Comparison of ENCODE assay signal across 27 cellular contexts in genomic region chr2:32456808-32457207, GRCh38.
DNase-seq lines count a peak whose midpoint lies in the region; ATAC-seq, FAIRE-seq and TF ChIP-seq lines count a peak whose summit lies in the region.
"Had no signal": no experiment of that assay in that cellular context is flagged by ENCODE, and none has a peak within 500 bp of the region (broad histone marks: within the 10 kb centered on the region; RNA-seq: fewer than 3 reads in every experiment).

No MANE protein-coding gene starts in this region.

- POLR2A ChIA-PET in HepG2 (lab: Yijun Ruan, JAX), result no interaction called here
- POLR2A ChIA-PET in K562 (lab: Yijun Ruan, JAX), result no interaction called here

- CTCF ChIA-PET in HepG2 (lab: Yijun Ruan, JAX; ENCODE audit: low intra/inter-chr PET ratio, low total read pairs) (no interaction called here), K562 (lab: Yijun Ruan, JAX; ENCODE audit: low intra/inter-chr PET ratio) (no interaction called here)

- H2AFZ ChIP-seq in HepG2 (ENCODE audit: low read length) (no peak overlapping the region), K562 (ENCODE audit: low read depth, low read length) (no peak overlapping the region)

- H3K9me3 ChIP-seq in HepG2 (ENCODE audit: low read length), result no peaks in the 10 kb centered on the region
- no peaks in the 10 kb centered on the region for H3K9me3 ChIP-seq in right lobe of liver
- H3K9me3 ChIP-seq in T-helper 17 cell (ENCODE audit: control insufficient read depth, low read length, poor library complexity, severe bottlenecking), result no peaks in the 10 kb centered on the region
- no peaks in the 10 kb centered on the region for H3K9me3 ChIP-seq in K562 (replicated peaks; ENCODE audit: control insufficient read depth, insufficient read depth, low read depth, low read length)
- no peaks in the 10 kb centered on the region for H3K9me3 ChIP-seq in uterus
- H3K9me3 ChIP-seq: A549; BLaER1 treated with 17β-estradiol and CSF1 and Interleukin-3, amounts not matched to agents 10 nM and 100 nM had no signal

- ATAC-seq in HepG2, result no peak
- no peak for ATAC-seq in right lobe of liver
- ATAC-seq in stimulated activated naive CD8-positive, alpha-beta T cell treated with anti-CD3 and anti-CD28 coated beads, Interleukin-15, Interleukin-2, amounts not matched to agents 100 U/mL and 50 U/mL, for 24 hours, result no peak
- no peak for ATAC-seq in T-helper 17 cell
- no peak for ATAC-seq in K562
- ATAC-seq: A549, GM12878 had no signal

- WGBS in HepG2 (ENCODE audit: low lambda C conversion rate), result 88% methylated on average over 4 of the region's 4 CpGs
- WGBS in right lobe of liver (ENCODE audit: insufficient coverage, low coverage, low lambda C conversion rate, missing lambda C conversion rate), result 80% methylated on average over 4 of the region's 4 CpGs
- WGBS in K562 (ENCODE audit: insufficient coverage, low coverage, missing lambda C conversion rate), result 95% methylated on average over 4 of the region's 4 CpGs

- no TSS peak for BruUV-seq in HepG2 (replicated peaks; lab: Mats Ljungman, UMichigan)
- BruUV-seq in K562 (replicated peaks; lab: Mats Ljungman, UMichigan), result no TSS peak

- no peaks in the 10 kb centered on the region for H3K4me1 Mint-ChIP-seq in stimulated activated naive CD8-positive, alpha-beta T cell treated with anti-CD3 and anti-CD28 coated beads, Interleukin-15, Interleukin-2, amounts not matched to agents 100 ng/mL and 50 ng/mL, for 24 hours (ENCODE audit: low read depth)
- peaks cover 22% of the 10 kb centered on the region for H3K4me1 Mint-ChIP-seq in T-helper 17 cell

- H4K20me1 ChIP-seq in HepG2 (ENCODE audit: insufficient read depth, low read length) (no peaks in the 10 kb centered on the region), K562 (replicated peaks; ENCODE audit: control insufficient read depth, insufficient read depth, low read length) (no peaks in the 10 kb centered on the region)

- no peaks in the 10 kb centered on the region for H3K9me1 ChIP-seq in K562 (ENCODE audit: control insufficient read depth, insufficient read depth, low read length)

- no peaks in the 10 kb centered on the region for H3K9me3 Mint-ChIP-seq in stimulated activated naive CD8-positive, alpha-beta T cell treated with anti-CD3 and anti-CD28 coated beads, Interleukin-15, Interleukin-2, amounts not matched to agents 100 ng/mL and 50 ng/mL, for 24 hours
- H3K9me3 Mint-ChIP-seq: CD4-positive, alpha-beta memory T cell; CD8-positive, alpha-beta memory T cell had no signal

- FAIRE-seq in HepG2 (lab: Jason Lieb, UNC), result no peak
- FAIRE-seq in K562 (lab: Jason Lieb, UNC), result no peak
- FAIRE-seq: A549, GM12878, GM12892, GM18507 had no signal

- H3K36me3 ChIP-seq in HepG2 (replicated peaks in 1 of 2; ENCODE audit: control insufficient read depth in 1 of 2, insufficient read depth in 2 of 2, low read length in 2 of 2) (peaks cover 0 to 13% of the 10 kb centered on the region in 2 experiments; a peak in 4 of 5 replicates), right lobe of liver (peaks cover 0 to 7% (median 0%) of the 10 kb centered on the region in 4 donors), K562 (ENCODE audit: control insufficient read depth, insufficient read depth, low read length) (peaks cover 14% of the 10 kb centered on the region), uterus (no peaks in the 10 kb centered on the region)

- H3K4me1 ChIP-seq in HepG2 (ENCODE audit: insufficient read depth, low read length) (peaks cover 14% of the 10 kb centered on the region), right lobe of liver (peaks cover 0 to 7% (median 0%) of the 10 kb centered on the region in 4 donors), K562 (replicated peaks in 1 of 2; ENCODE audit: control insufficient read depth in 2 of 2, insufficient read depth in 2 of 2, low read length in 2 of 2) (no peaks in the 10 kb centered on the region), uterus (no peaks in the 10 kb centered on the region)
- H3K4me1 ChIP-seq: A549 had no signal

- TF ChIP-seq CTCF in HepG2 (CRISPR knock-in tag; IDR thresholded peaks at IDR 0.05) (no peak), right lobe of liver (IDR thresholded peaks at IDR 0.05) (no peak), K562 (IDR thresholded peaks at IDR 0.05 in 2 of 3, conservative IDR thresholded peaks at IDR 0.05 in 1 of 3; ENCODE audit: insufficient read depth in 2 of 3, low read depth in 1 of 3, low read length in 3 of 3) (no peak), uterus (IDR thresholded peaks at IDR 0.05) (no peak)

- in situ Hi-C loops in HepG2 (cut with HindIII; ENCODE audit: extremely low pct_ligation_motif_present, low pct_unique_long_range_greater_than_20kb), result no loop called here
- in situ Hi-C loops in K562 (cut with MboI), result no loop called here

- DNase-seq in HepG2 (ENCODE audit: low spot score) (no peak), right lobe of liver (no peak), T-helper 17 cell (no peak), K562 (ENCODE audit: extremely low read depth in 1 of 4, low spot score in 3 of 4) (no peak), uterus (no peak), OCI-M1 (lab: John Stamatoyannopoulos, UW) (no peak)
- no peak for DNase-seq in stimulated activated naive CD8-positive, alpha-beta T cell treated with anti-CD3 and anti-CD28 coated beads, Interleukin-15, Interleukin-2, amounts not matched to agents 100 U/mL and 50 U/mL, for 24 hours
- DNase-seq: AML-193; CD4-positive, alpha-beta memory T cell; CD8-positive, alpha-beta memory T cell; COR-L47; DMS 273 treated with DMSO at 0.1 percent for 48 hours; DMS153; DMS53; DMS79; DND-41; EL; GDM1 had no signal

- TF ChIP-seq RAD21 in HepG2 (CRISPR knock-in tag; IDR thresholded peaks at IDR 0.05) (no peak), K562 (CRISPR knock-in tag; conservative IDR thresholded peaks at IDR 0.05 in 1 of 2, IDR thresholded peaks at IDR 0.05 in 1 of 2) (no peak)

- TF ChIP-seq EP300 in HepG2 (IDR thresholded peaks at IDR 0.05; ENCODE audit: low read depth in 2 of 2, low read length in 2 of 2) (no peak), HepG2 (CRISPR knock-in tag; IDR thresholded peaks at IDR 0.05; ENCODE audit: borderline replicate concordance) (no peak), K562 (IDR thresholded peaks at IDR 0.05; ENCODE audit: low read length) (no peak)

- no peak overlapping the region for H3K4me2 ChIP-seq in HepG2 (ENCODE audit: low read depth, low read length)
- H3K4me2 ChIP-seq in K562 (ENCODE audit: insufficient read depth, low read length), result no peak overlapping the region
- H3K4me2 ChIP-seq: A549; BLaER1 treated with 17β-estradiol and CSF1 and Interleukin-3, amounts not matched to agents 10 nM and 100 nM had no signal

- intact Hi-C loops in HepG2 (cut with micrococcal nuclease; ENCODE audit: unreplicated experiment) (no loop called here), right lobe of liver (cut with DNase I) (no loop called here), K562 (cut with micrococcal nuclease) (no loop called here), uterus (cut with DNase I; ENCODE audit: low total_unique reads) (no loop called here)

- H3K79me2 ChIP-seq in HepG2 (ENCODE audit: insufficient read depth, low read length) (peaks cover 5% of the 10 kb centered on the region), K562 (ENCODE audit: control insufficient read depth, insufficient read depth, low read length) (peaks cover 12% of the 10 kb centered on the region; the same call in 2 of the 3 replicates)

- H3K4me3 ChIP-seq in HepG2 (replicated peaks in 1 of 3; ENCODE audit: insufficient read depth in 1 of 3, low read depth in 2 of 3, low read length in 3 of 3) (no peak overlapping the region), right lobe of liver (no peak overlapping the region), K562 (no peak overlapping the region), uterus (no peak overlapping the region)
- H3K4me3 ChIP-seq: A549; BLaER1 treated with 17β-estradiol and CSF1 and Interleukin-3, amounts not matched to agents 10 nM and 100 nM; GM12878 had no signal

- H3K27me3 ChIP-seq in HepG2 (ENCODE audit: control insufficient read depth in 1 of 2, insufficient read depth in 2 of 2, low read length in 2 of 2) (no peaks in the 10 kb centered on the region), right lobe of liver (no peaks in the 10 kb centered on the region), K562 (ENCODE audit: control insufficient read depth in 2 of 2, insufficient read depth in 2 of 2, low read length in 2 of 2) (no peaks in the 10 kb centered on the region), uterus (no peaks in the 10 kb centered on the region)
- H3K27me3 ChIP-seq: BLaER1 treated with 17β-estradiol and CSF1 and Interleukin-3, amounts not matched to agents 10 nM and 100 nM had no signal

- peaks cover 54% of the 10 kb centered on the region for H3K36me3 Mint-ChIP-seq in stimulated activated naive CD8-positive, alpha-beta T cell treated with anti-CD3 and anti-CD28 coated beads, Interleukin-15, Interleukin-2, amounts not matched to agents 100 ng/mL and 50 ng/mL, for 24 hours (ENCODE audit: low read depth)
- peaks cover 9% of the 10 kb centered on the region for H3K36me3 Mint-ChIP-seq in T-helper 17 cell (ENCODE audit: low read depth)

- H3K27ac Mint-ChIP-seq in stimulated activated naive CD8-positive, alpha-beta T cell treated with anti-CD3 and anti-CD28 coated beads, Interleukin-15, Interleukin-2, amounts not matched to agents 100 ng/mL and 50 ng/mL, for 24 hours, result peak overlapping the region; percentile 43
- H3K27ac Mint-ChIP-seq in T-helper 17 cell, result peak overlapping the region; percentile 62
- H3K27ac Mint-ChIP-seq: B cell had no signal

- H3K27me3 Mint-ChIP-seq in stimulated activated naive CD8-positive, alpha-beta T cell treated with anti-CD3 and anti-CD28 coated beads, Interleukin-15, Interleukin-2, amounts not matched to agents 100 ng/mL and 50 ng/mL, for 24 hours, result no peaks in the 10 kb centered on the region
- H3K27me3 Mint-ChIP-seq in T-helper 17 cell, result no peaks in the 10 kb centered on the region
- H3K27me3 Mint-ChIP-seq: B cell; CD4-positive, alpha-beta memory T cell; CD8-positive, alpha-beta memory T cell had no signal

- TF ChIP-seq POLR2A in HepG2 (IDR thresholded peaks at IDR 0.05; ENCODE audit: insufficient read depth in 1 of 2, low read depth in 2 of 2, low read length in 2 of 2) (no peak), right lobe of liver (IDR thresholded peaks at IDR 0.05) (no peak), K562 (conservative IDR thresholded peaks at IDR 0.05) (no peak), uterus (IDR thresholded peaks at IDR 0.05) (no peak)

- H3K4me3 Mint-ChIP-seq in stimulated activated naive CD8-positive, alpha-beta T cell treated with anti-CD3 and anti-CD28 coated beads, Interleukin-15, Interleukin-2, amounts not matched to agents 100 ng/mL and 50 ng/mL, for 24 hours, result no peak overlapping the region
- no peak overlapping the region for H3K4me3 Mint-ChIP-seq in T-helper 17 cell
- H3K4me3 Mint-ChIP-seq: B cell; CD4-positive, alpha-beta memory T cell; CD8-positive, alpha-beta memory T cell had no signal

- no peak overlapping the region for H3K9ac ChIP-seq in HepG2 (ENCODE audit: insufficient read depth, low read depth, low read length)
- no peak overlapping the region for H3K9ac ChIP-seq in K562 (ENCODE audit: insufficient read depth in 1 of 2, low read depth in 2 of 2, low read length in 2 of 2)
- H3K9ac ChIP-seq: BLaER1 treated with 17β-estradiol and CSF1 and Interleukin-3, amounts not matched to agents 10 nM and 100 nM had no signal

- H3K27ac ChIP-seq in HepG2 (ENCODE audit: extremely low read length, insufficient read depth, low read length) (no peak overlapping the region), right lobe of liver (no peak overlapping the region), K562 (ENCODE audit: extremely low read depth, low read depth, low read length) (no peak overlapping the region), uterus (no peak overlapping the region)
- H3K27ac ChIP-seq: 22Rv1; A549; BLaER1 treated with 17β-estradiol and CSF1 and Interleukin-3, amounts not matched to agents 10 nM and 100 nM; C4-2B had no signal

Comparison
In these comparisons a context has a peak if more than half of its experiments do, and no peak if none do; other contexts are left out.
1. Of the 241 proteins assayed by ChIP-seq in both HepG2 and K562: peak only in HepG2: none; only in K562: none; in both: ZNF121; in neither: 240.